In the genomic region with DNA sequence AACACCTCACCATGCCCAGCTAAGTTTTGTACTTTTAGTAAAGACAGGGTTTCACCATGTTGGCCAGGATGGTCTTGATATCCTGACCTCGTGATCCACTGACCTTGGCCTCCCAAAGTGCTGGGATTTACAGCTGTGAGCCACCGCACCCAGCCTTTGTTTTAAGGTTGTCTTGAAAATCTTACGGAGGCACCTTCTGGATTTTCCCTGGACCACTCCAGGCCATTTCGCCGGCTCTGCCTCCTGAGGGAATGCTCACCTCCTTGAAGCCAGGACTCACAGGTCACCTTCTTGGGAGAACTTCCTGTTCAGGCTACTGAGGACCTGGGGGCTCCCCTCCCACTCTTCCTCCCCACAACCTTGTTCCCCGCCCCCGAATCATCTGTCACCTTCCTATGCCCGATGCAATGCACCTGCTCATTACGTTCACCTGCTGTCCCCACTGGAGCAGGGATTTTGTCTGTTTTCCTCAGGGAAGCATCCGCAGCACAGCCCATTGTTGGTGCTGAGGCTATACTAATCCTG, we compare ENCODE assay signal across 5 cellular contexts. TPM values are rescaled to one million over a fixed set of nuclear protein-coding genes. Genes with fewer than 3 reads are reported as not detected.
"Had no signal": no experiment of that assay in that cellular context is flagged by ENCODE, and none has a peak within 500 bp of the region (broad histone marks: within the 10 kb centered on the region; RNA-seq: fewer than 3 reads in every experiment).

No MANE protein-coding gene starts in this region.

- DNase-seq: IMR-90 had no signal

- H3K4me1 Mint-ChIP-seq: IgD-negative memory B cell had no signal

- H3K9me3 Mint-ChIP-seq: IgD-negative memory B cell had no signal

- H3K27ac Mint-ChIP-seq: IgD-negative memory B cell had no signal

- H3K36me3 Mint-ChIP-seq: IgD-negative memory B cell had no signal

- H3K4me3 Mint-ChIP-seq: IgD-negative memory B cell had no signal

RNA-seq across cellular contexts. Expression of a gene that starts 19.4 kb away (rescaled TPM):
- total RNA-seq: HepG2, HT1080, IMR-90, K562 had no signal

RNA-seq across cellular contexts. Expression of a gene that starts 24.2 kb away (rescaled TPM):
- total RNA-seq: K562 had no signal
